8 cellular contexts compared by ENCODE assay signal in the genomic region with DNA sequence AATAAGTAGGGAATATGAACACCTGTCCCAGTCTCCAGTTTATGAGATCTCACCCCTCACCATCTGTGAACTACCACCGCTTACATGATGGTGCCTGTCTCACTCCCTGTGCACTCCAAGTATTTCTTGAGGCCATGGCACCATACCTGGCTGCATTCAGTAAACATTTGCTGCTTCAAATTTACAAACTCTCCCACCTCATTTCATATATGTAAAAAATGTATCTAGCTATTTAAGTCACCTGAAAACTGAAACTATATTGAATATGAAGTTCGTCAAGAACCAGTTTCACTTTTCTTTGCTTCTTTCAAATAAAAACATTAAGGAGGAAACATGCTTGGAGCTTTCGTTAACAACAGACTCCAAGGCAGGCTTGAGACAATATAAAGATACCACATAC.
DNase-seq lines count a peak whose midpoint lies in the region; ATAC-seq lines count a peak whose summit lies in the region.

No MANE protein-coding gene starts in this region.

- H3K36me3 Mint-ChIP-seq in activated CD8-positive, alpha-beta memory T cell treated with anti-CD3 and anti-CD28 coated beads, Interleukin-2, amount 10 ng/mL, durations not matched to agents 7 days and 5 days: peaks cover 10% of the 10 kb centered on the region
- H3K36me3 Mint-ChIP-seq in activated naive CD4-positive, alpha-beta T cell treated with anti-CD3 and anti-CD28 coated beads, Interleukin-2, amount 50 U/mL, for 72 hours: no peaks in the 10 kb centered on the region

- peak overlapping the region; percentile 84 for H3K4me3 Mint-ChIP-seq in activated CD8-positive, alpha-beta memory T cell treated with anti-CD3 and anti-CD28 coated beads, Interleukin-2, amount 10 ng/mL, durations not matched to agents 7 days and 5 days

- H3K4me3 ChIP-seq in subcutaneous abdominal adipose tissue (ENCODE audit: low read depth in 1 of 5, low read length in 5 of 5) (peak overlapping the region in 4 of 5 donors; percentile 46 to 62 (median 57)), MG63 (no peak overlapping the region)

- ATAC-seq in activated CD8-positive, alpha-beta memory T cell treated with anti-CD3 and anti-CD28 coated beads, Interleukin-2, amount 10 ng/mL, durations not matched to agents 7 days and 5 days: peak; percentile 59
- ATAC-seq in HG03045 (IDR thresholded peaks at IDR 0.05; ENCODE audit: unreplicated experiment): peak; percentile 57
- ATAC-seq in activated naive CD4-positive, alpha-beta T cell treated with anti-CD3 and anti-CD28 coated beads, Interleukin-2, amount 50 U/mL, for 72 hours: peak; percentile 9 to 32

- H3K36me3 ChIP-seq in subcutaneous abdominal adipose tissue (ENCODE audit: control insufficient read depth in 5 of 5, insufficient read depth in 5 of 5, low read length in 5 of 5) (no peaks in the 10 kb centered on the region), MG63 (no peaks in the 10 kb centered on the region)

- no peaks in the 10 kb centered on the region for H3K27me3 Mint-ChIP-seq in activated CD8-positive, alpha-beta memory T cell treated with anti-CD3 and anti-CD28 coated beads, Interleukin-2, amount 10 ng/mL, durations not matched to agents 7 days and 5 days

- H3K27ac ChIP-seq in subcutaneous abdominal adipose tissue (ENCODE audit: low read depth, low read length): no peak overlapping the region

- no peaks in the 10 kb centered on the region for H3K27me3 ChIP-seq in subcutaneous abdominal adipose tissue (ENCODE audit: control insufficient read depth in 5 of 5, insufficient read depth in 4 of 5, low read length in 5 of 5)
- H3K27me3 ChIP-seq in MG63: no peaks in the 10 kb centered on the region

- H3K9me3 ChIP-seq in subcutaneous abdominal adipose tissue (ENCODE audit: control insufficient read depth in 5 of 5, low read length in 5 of 5) (peaks cover 0 to 5% (median 0%) of the 10 kb centered on the region in 5 donors), MG63 (no peaks in the 10 kb centered on the region)

- H3K4me1 Mint-ChIP-seq in activated CD8-positive, alpha-beta memory T cell treated with anti-CD3 and anti-CD28 coated beads, Interleukin-2, amount 10 ng/mL, durations not matched to agents 7 days and 5 days: peaks cover 30% of the 10 kb centered on the region

- peaks cover 0 to 13% (median 7%) of the 10 kb centered on the region in 5 donors for H3K4me1 ChIP-seq in subcutaneous abdominal adipose tissue (ENCODE audit: control insufficient read depth in 5 of 5, insufficient read depth in 5 of 5, low read length in 5 of 5)

- peaks cover 3% of the 10 kb centered on the region for H3K9me3 Mint-ChIP-seq in activated CD8-positive, alpha-beta memory T cell treated with anti-CD3 and anti-CD28 coated beads, Interleukin-2, amount 10 ng/mL, durations not matched to agents 7 days and 5 days (ENCODE audit: low read depth)
- peaks cover 3 to 4% of the 10 kb centered on the region in 2 donors for H3K9me3 Mint-ChIP-seq in activated naive CD4-positive, alpha-beta T cell treated with anti-CD3 and anti-CD28 coated beads, Interleukin-2, amount 50 U/mL, for 72 hours

- peak overlapping the region; percentile 94 for H3K27ac Mint-ChIP-seq in activated CD8-positive, alpha-beta memory T cell treated with anti-CD3 and anti-CD28 coated beads, Interleukin-2, amount 10 ng/mL, durations not matched to agents 7 days and 5 days
- peak overlapping the region; percentile 91 to 99 for H3K27ac Mint-ChIP-seq in activated naive CD4-positive, alpha-beta T cell treated with anti-CD3 and anti-CD28 coated beads, Interleukin-2, amount 50 U/mL, for 72 hours

- peak overlapping the region in 4 of 5 donors; percentile 41 to 71 (median 64) for H3K9ac ChIP-seq in subcutaneous abdominal adipose tissue (ENCODE audit: low read length in 5 of 5)

- intact Hi-C loops in posterior cingulate gyrus (cut with DNase I): no loop called here

- CTCF ChIA-PET in activated CD8-positive, alpha-beta memory T cell treated with anti-CD3 and anti-CD28 coated beads, Interleukin-2, amount 10 ng/mL, durations not matched to agents 7 days and 5 days (lab: Charles Lee): interaction anchor here (1.1 to 2.3 kb wide), 8 partner anchors 12 to 330 kb away, joined by 3 to 11 read pairs (median 6); a partner anchor contains a TSS

- no peak for DNase-seq in activated CD8-positive, alpha-beta memory T cell treated with anti-CD3 and anti-CD28 coated beads, Interleukin-2, amount 10 ng/mL, durations not matched to agents 7 days and 5 days
- DNase-seq in activated CD8-positive, alpha-beta memory T cell treated with anti-CD3 and anti-CD28 coated beads, Interleukin-2, amount 50 U/mL, for 48 hours: no peak
- DNase-seq in activated naive CD4-positive, alpha-beta T cell treated with anti-CD3 and anti-CD28 coated beads, Interleukin-2, amount 50 U/mL, for 72 hours (ENCODE audit: low spot score in 2 of 2): no peak
- no peak for DNase-seq in posterior cingulate gyrus
- DNase-seq in MG63: no peak
- no peak for DNase-seq in SKM-1 (lab: John Stamatoyannopoulos, UW; ENCODE audit: unreplicated experiment)
